Comparison of ENCODE assay signal across 1 cellular context in the genomic region with DNA sequence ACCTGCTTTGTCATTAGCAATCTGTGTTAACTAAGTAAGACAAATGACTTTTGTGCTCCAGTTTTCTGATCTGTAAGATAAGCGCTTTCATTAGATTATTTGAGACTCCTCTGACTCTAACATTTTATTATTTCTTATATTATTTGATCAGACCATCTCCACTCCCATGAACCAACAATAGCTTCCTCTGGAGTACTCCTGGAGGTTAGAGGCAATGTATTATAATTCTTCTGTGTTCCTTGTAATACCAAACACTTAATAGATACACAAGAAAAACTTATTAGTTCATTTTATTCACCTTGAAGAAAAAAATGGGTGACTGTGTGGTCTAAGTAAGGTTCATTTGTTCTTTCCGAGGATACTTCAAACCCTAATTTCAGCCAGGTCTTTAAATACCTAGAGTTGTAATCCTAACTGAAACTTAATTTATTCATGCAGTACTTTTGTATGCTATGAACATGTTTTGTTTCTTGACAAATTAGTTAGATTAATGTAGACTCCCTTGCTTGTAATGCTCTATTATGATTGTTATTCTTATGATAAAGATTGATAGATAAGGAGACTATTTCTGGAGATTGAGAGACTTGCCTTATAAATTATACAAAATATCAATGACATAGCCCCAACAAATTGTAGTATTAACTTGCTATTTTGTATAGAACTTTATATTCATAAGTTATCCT.
TF ChIP-seq lines count a peak whose summit lies in the region.

No MANE protein-coding gene starts in this region.

TF ChIP-seq in A549, 52 proteins besides CTCF, POLR2A, EP300 and RAD21 (continued from another document):
- TF ChIP-seq, protein P1, sequence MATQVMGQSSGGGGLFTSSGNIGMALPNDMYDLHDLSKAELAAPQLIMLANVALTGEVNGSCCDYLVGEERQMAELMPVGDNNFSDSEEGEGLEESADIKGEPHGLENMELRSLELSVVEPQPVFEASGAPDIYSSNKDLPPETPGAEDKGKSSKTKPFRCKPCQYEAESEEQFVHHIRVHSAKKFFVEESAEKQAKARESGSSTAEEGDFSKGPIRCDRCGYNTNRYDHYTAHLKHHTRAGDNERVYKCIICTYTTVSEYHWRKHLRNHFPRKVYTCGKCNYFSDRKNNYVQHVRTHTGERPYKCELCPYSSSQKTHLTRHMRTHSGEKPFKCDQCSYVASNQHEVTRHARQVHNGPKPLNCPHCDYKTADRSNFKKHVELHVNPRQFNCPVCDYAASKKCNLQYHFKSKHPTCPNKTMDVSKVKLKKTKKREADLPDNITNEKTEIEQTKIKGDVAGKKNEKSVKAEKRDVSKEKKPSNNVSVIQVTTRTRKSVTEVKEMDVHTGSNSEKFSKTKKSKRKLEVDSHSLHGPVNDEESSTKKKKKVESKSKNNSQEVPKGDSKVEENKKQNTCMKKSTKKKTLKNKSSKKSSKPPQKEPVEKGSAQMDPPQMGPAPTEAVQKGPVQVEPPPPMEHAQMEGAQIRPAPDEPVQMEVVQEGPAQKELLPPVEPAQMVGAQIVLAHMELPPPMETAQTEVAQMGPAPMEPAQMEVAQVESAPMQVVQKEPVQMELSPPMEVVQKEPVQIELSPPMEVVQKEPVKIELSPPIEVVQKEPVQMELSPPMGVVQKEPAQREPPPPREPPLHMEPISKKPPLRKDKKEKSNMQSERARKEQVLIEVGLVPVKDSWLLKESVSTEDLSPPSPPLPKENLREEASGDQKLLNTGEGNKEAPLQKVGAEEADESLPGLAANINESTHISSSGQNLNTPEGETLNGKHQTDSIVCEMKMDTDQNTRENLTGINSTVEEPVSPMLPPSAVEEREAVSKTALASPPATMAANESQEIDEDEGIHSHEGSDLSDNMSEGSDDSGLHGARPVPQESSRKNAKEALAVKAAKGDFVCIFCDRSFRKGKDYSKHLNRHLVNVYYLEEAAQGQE (IDR thresholded peaks at IDR 0.05): no peak
- TF ChIP-seq RFX5 (IDR thresholded peaks at IDR 0.05) (no peak), FOSB (CRISPR knock-in tag; IDR thresholded peaks at IDR 0.05) (no peak), TFCP2L1 (CRISPR knock-in tag; IDR thresholded peaks at IDR 0.05) (no peak), CBX8 (IDR thresholded peaks at IDR 0.05) (no peak), NR3C1 (IDR thresholded peaks at IDR 0.05) (no peak), ZFP36 (IDR thresholded peaks at IDR 0.05; ENCODE audit: borderline replicate concordance, partially characterized antibody) (no peak)
